8 cellular contexts compared by ENCODE assay signal in genomic region chr14:87944987-87945604, GRCh38. TPM values are rescaled to one million over a fixed set of nuclear protein-coding genes. Genes with fewer than 3 reads are reported as not detected.
DNase-seq lines count a peak whose midpoint lies in the region; ATAC-seq, FAIRE-seq and TF ChIP-seq lines count a peak whose summit lies in the region.

No MANE protein-coding gene starts in this region.

- no peak overlapping the region for H3K4me3 Mint-ChIP-seq in mesothelial cell of epicardium

- H3K27ac Mint-ChIP-seq in mesothelial cell of epicardium: no peak overlapping the region

- H3K27me3 Mint-ChIP-seq in mesothelial cell of epicardium (ENCODE audit: low read depth): no peaks in the 10 kb centered on the region

- no peaks in the 10 kb centered on the region for H3K4me1 Mint-ChIP-seq in mesothelial cell of epicardium

- DNase-seq in ACHN: peak; percentile 36
- peak; percentile 11 for DNase-seq in NCI-H774 (lab: John Stamatoyannopoulos, UW)
- DNase-seq in mesothelial cell of epicardium (ENCODE audit: low spot score in 2 of 2, unreplicated experiment in 2 of 2): no peak
- no peak for DNase-seq in activated naive CD4-positive, alpha-beta T cell (lab: John Stamatoyannopoulos, UW)
- DNase-seq in SHP77 treated with DMSO at 0.1 percent for 48 hours (lab: John Stamatoyannopoulos, UW): no peak

- in situ Hi-C loops in ACHN (cut with HindIII; ENCODE audit: low pct_ligation_motif_present, low pct_unique_long_range_greater_than_20kb, low sequenced_read_pairs): no loop called here

- ATAC-seq in GM18517 (IDR thresholded peaks at IDR 0.05; ENCODE audit: unreplicated experiment): no peak

- H3K9me3 Mint-ChIP-seq in mesothelial cell of epicardium: no peaks in the 10 kb centered on the region

- FAIRE-seq in colon (lab: Jason Lieb, UNC): peak; percentile 62

- TF ChIP-seq CTCF in GM12872 (IDR thresholded peaks at IDR 0.05; ENCODE audit: insufficient read depth, low read depth, low read length) (peak; percentile 58; the same call in 2 of the 3 replicates), mesothelial cell of epicardium (IDR thresholded peaks at IDR 0.05; ENCODE audit: unreplicated experiment) (peak; percentile 84)

- H3K36me3 Mint-ChIP-seq in mesothelial cell of epicardium: peaks cover 5% of the 10 kb centered on the region

RNA-seq across cellular contexts. Expression of gene GALC, which starts 47.9 kb away (rescaled TPM):
- total RNA-seq in mesothelial cell of epicardium: 26.2 to 29.9 TPM (median 27.1 TPM) in 3 replicates

RNA-seq across cellular contexts. Expression of gene GPR65, which starts 59.8 kb away (rescaled TPM):
- not detected in 3 replicates for total RNA-seq in mesothelial cell of epicardium

Comparison
In these comparisons a context has a peak if more than half of its experiments do, and no peak if none do; other contexts are left out.
1. DNase-seq: peak in ACHN (single experiment) and NCI-H774 (single experiment); none in mesothelial cell of epicardium (0 of 2), activated naive CD4-positive, alpha-beta T cell (0 of 4) and SHP77 treated with DMSO at 0.1 percent for 48 hours (single experiment).